Comparison of ENCODE assay signal across 8 cellular contexts in the genomic region with DNA sequence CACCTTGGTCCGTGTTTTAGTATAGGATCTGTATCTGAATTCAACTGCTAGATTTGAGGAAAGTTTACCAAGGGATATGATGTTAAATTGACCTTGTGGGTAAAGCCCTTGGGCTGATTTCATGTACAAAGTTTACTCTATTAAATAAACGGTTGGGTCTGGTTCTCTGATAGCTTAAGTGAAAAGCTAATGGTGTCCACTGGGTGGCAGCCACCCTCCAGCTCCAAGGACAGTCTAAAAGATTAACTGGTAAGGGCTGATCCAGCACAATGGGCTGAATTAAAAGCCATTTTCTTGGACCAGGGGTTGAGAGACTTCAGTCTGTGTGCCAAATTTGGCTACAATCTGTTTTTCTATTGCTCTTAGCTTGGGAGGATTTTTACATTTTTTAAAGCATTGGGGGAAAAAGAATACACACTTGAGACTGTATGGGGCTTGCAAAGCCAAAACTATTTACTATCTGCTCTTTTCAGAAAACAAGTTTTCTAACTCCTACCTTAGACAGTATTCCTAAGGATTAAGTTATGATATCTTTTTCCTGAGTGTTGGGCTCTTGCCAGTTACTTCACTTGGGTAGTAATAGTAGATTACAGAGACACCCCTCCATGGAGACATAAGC.
DNase-seq lines count a peak whose midpoint lies in the region; ATAC-seq and TF ChIP-seq lines count a peak whose summit lies in the region.

No MANE protein-coding gene starts in this region.

- WGBS in trophoblast cell (ENCODE audit: extremely low coverage, insufficient coverage, insufficient read length) = no CpG with 5 or more reads among the region's 2 CpGs

- no peak overlapping the region for H2BK120ac ChIP-seq in trophoblast cell (ENCODE audit: insufficient read depth, low read length, poor library complexity)

- peaks cover 23% of the 10 kb centered on the region for H3K9me3 Mint-ChIP-seq in GM23338
- peaks cover 14% of the 10 kb centered on the region for H3K9me3 Mint-ChIP-seq in activated CD4-positive, alpha-beta memory T cell treated with anti-CD3 and anti-CD28 coated beads, Interleukin-2, amount 10 ng/mL, durations not matched to agents 7 days and 5 days

- no peak overlapping the region for H3K4me3 Mint-ChIP-seq in GM23338
- no peak overlapping the region for H3K4me3 Mint-ChIP-seq in activated CD4-positive, alpha-beta memory T cell treated with anti-CD3 and anti-CD28 coated beads, Interleukin-2, amount 10 ng/mL, durations not matched to agents 7 days and 5 days

- peaks cover 5% of the 10 kb centered on the region; the same call in 1 of the 3 replicates for H3K4me1 Mint-ChIP-seq in GM23338
- H3K4me1 Mint-ChIP-seq in activated CD4-positive, alpha-beta memory T cell treated with anti-CD3 and anti-CD28 coated beads, Interleukin-2, amount 10 ng/mL, durations not matched to agents 7 days and 5 days = no peaks in the 10 kb centered on the region

- no peak overlapping the region for H3K4ac ChIP-seq in trophoblast cell (ENCODE audit: low read depth, low read length)

- ATAC-seq in GM23338 (peak; percentile 99), HG03469 (IDR thresholded peaks at IDR 0.05; ENCODE audit: unreplicated experiment) (no peak)

- no peaks in the 10 kb centered on the region for H3K79me1 ChIP-seq in trophoblast cell (ENCODE audit: low read length)

- H3K27ac Mint-ChIP-seq in GM23338 = no peak overlapping the region
- no peak overlapping the region for H3K27ac Mint-ChIP-seq in activated CD4-positive, alpha-beta memory T cell treated with anti-CD3 and anti-CD28 coated beads, Interleukin-2, amount 10 ng/mL, durations not matched to agents 7 days and 5 days

- H3K27ac ChIP-seq in GM23338 (ENCODE audit: low read depth) (no peak overlapping the region), trophoblast cell (ENCODE audit: low read depth, low read length) (no peak overlapping the region)

- no peak overlapping the region for H2BK12ac ChIP-seq in trophoblast cell (ENCODE audit: low read length)

- no peak overlapping the region for H3K9ac ChIP-seq in trophoblast cell (ENCODE audit: low read length)

- H3K36me3 ChIP-seq in GM23338 (ENCODE audit: insufficient read depth) = no peaks in the 10 kb centered on the region
- no peaks in the 10 kb centered on the region for H3K36me3 ChIP-seq in trophoblast cell (ENCODE audit: control insufficient read depth in 1 of 2, insufficient read depth in 2 of 2, low read length in 2 of 2)

- H3F3A ChIP-seq in GM23338 (replicated peaks; ENCODE audit: low read depth) = no peaks in the 10 kb centered on the region

- H3K79me2 ChIP-seq in GM23338 (replicated peaks; ENCODE audit: insufficient read depth) (peaks cover 29% of the 10 kb centered on the region), trophoblast cell (ENCODE audit: control insufficient read depth, insufficient read depth, low read length, poor library complexity) (no peaks in the 10 kb centered on the region)

- H2BK5ac ChIP-seq in trophoblast cell (ENCODE audit: low read depth, low read length, poor library complexity) = no peak overlapping the region

- H2AFZ ChIP-seq in GM23338 = no peak overlapping the region
- H2AFZ ChIP-seq in trophoblast cell (ENCODE audit: insufficient read depth, low read length, poor library complexity) = no peak overlapping the region

- CTCF ChIA-PET in activated CD4-positive, alpha-beta memory T cell treated with anti-CD3 and anti-CD28 coated beads, Interleukin-2, amount 10 ng/mL, durations not matched to agents 7 days and 5 days (lab: Charles Lee) = interaction anchor here (0.7 to 2.4 kb wide), 10 partner anchors 10 to 661 kb away, joined by 3 to 8 read pairs (median 3); no protein-coding TSS in a partner anchor

- H3K27me3 ChIP-seq in GM23338 (ENCODE audit: insufficient read depth) (no peaks in the 10 kb centered on the region), trophoblast cell (ENCODE audit: insufficient read depth, low read length) (no peaks in the 10 kb centered on the region)

- TF ChIP-seq CTCF in GM23338 (conservative IDR thresholded peaks at IDR 0.05; ENCODE audit: low read depth in 2 of 2) = peak; percentile 77 to 82

- H3K23ac ChIP-seq in trophoblast cell (ENCODE audit: low read length) = no peak overlapping the region

- H3K14ac ChIP-seq in trophoblast cell (ENCODE audit: low read length) = no peak overlapping the region

- H3K4me3 ChIP-seq in GM23338 (no peak overlapping the region), trophoblast cell (ENCODE audit: low read depth, low read length) (no peak overlapping the region)

- H2AK5ac ChIP-seq in trophoblast cell (ENCODE audit: low read length) = no peak overlapping the region

- DNase-seq in DMS53 (lab: John Stamatoyannopoulos, UW) (peak; percentile 70), GM23338 (ENCODE audit: low spot score) (peak; percentile 81), NCI-H2171 (lab: John Stamatoyannopoulos, UW) (peak; percentile 9), germinal center (ENCODE audit: low spot score) (peak; percentile 33), trophoblast cell (peak; percentile 44 to 68), NCI-H187 (lab: John Stamatoyannopoulos, UW) (no peak)
- DNase-seq in activated CD4-positive, alpha-beta memory T cell treated with anti-CD3 and anti-CD28 coated beads, Interleukin-2, amount 10 ng/mL, durations not matched to agents 7 days and 5 days = peak; percentile 43

- H3K9me3 ChIP-seq in trophoblast cell (ENCODE audit: insufficient read depth, low read depth, low read length) = peaks cover 3% of the 10 kb centered on the region

- no peak overlapping the region for H3K18ac ChIP-seq in trophoblast cell (ENCODE audit: low read length)

- no peaks in the 10 kb centered on the region for H3K9me2 ChIP-seq in GM23338 (ENCODE audit: insufficient read depth)

- POLR2A ChIA-PET in activated CD4-positive, alpha-beta memory T cell treated with anti-CD3 and anti-CD28 coated beads, Interleukin-2, amount 10 ng/mL, durations not matched to agents 7 days and 5 days (lab: Charles Lee) = no interaction called here

- no peak overlapping the region for H4K12ac ChIP-seq in trophoblast cell (ENCODE audit: low read depth, low read length)

- no peak overlapping the region for H4K8ac ChIP-seq in trophoblast cell (ENCODE audit: low read depth, low read length)

- peaks cover 2% of the 10 kb centered on the region for H3K27me3 Mint-ChIP-seq in GM23338 (ENCODE audit: insufficient read depth, low read depth, poor library complexity)
- no peaks in the 10 kb centered on the region for H3K27me3 Mint-ChIP-seq in activated CD4-positive, alpha-beta memory T cell treated with anti-CD3 and anti-CD28 coated beads, Interleukin-2, amount 10 ng/mL, durations not matched to agents 7 days and 5 days

- no peaks in the 10 kb centered on the region for H4K20me1 ChIP-seq in GM23338 (replicated peaks; ENCODE audit: insufficient read depth)

- H3K4me2 ChIP-seq in GM23338 = no peak overlapping the region
- no peak overlapping the region for H3K4me2 ChIP-seq in trophoblast cell (ENCODE audit: low read length)

- peaks cover 26% of the 10 kb centered on the region for H3K36me3 Mint-ChIP-seq in GM23338 (ENCODE audit: low read depth)
- no peaks in the 10 kb centered on the region for H3K36me3 Mint-ChIP-seq in activated CD4-positive, alpha-beta memory T cell treated with anti-CD3 and anti-CD28 coated beads, Interleukin-2, amount 10 ng/mL, durations not matched to agents 7 days and 5 days (ENCODE audit: low read depth)

- H4K91ac ChIP-seq in trophoblast cell (ENCODE audit: low read depth, low read length) = no peak overlapping the region

- H3K4me1 ChIP-seq in GM23338 (ENCODE audit: insufficient read depth) (no peaks in the 10 kb centered on the region), trophoblast cell (ENCODE audit: control insufficient read depth in 1 of 2, insufficient read depth in 2 of 2, low read length in 2 of 2) (no peaks in the 10 kb centered on the region)

TF ChIP-seq in GM23338, 12 proteins besides CTCF, POLR2A, EP300 and RAD21 (continues in another document):
- TF ChIP-seq, protein P1, sequence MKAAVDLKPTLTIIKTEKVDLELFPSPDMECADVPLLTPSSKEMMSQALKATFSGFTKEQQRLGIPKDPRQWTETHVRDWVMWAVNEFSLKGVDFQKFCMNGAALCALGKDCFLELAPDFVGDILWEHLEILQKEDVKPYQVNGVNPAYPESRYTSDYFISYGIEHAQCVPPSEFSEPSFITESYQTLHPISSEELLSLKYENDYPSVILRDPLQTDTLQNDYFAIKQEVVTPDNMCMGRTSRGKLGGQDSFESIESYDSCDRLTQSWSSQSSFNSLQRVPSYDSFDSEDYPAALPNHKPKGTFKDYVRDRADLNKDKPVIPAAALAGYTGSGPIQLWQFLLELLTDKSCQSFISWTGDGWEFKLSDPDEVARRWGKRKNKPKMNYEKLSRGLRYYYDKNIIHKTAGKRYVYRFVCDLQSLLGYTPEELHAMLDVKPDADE (IDR thresholded peaks at IDR 0.05) = no peak
- TF ChIP-seq EZH2 (IDR thresholded peaks at IDR 0.05; ENCODE audit: low read depth, unreplicated experiment) = no peak

Comparison
In these comparisons a context has a peak if more than half of its experiments do, and no peak if none do; other contexts are left out.
1. DNase-seq: peak in DMS53 (single experiment), GM23338 (single experiment), NCI-H2171 (single experiment), activated CD4-positive, alpha-beta memory T cell treated with anti-CD3 and anti-CD28 coated beads, Interleukin-2, amount 10 ng/mL, durations not matched to agents 7 days and 5 days (single experiment), germinal center (single experiment) and trophoblast cell (2 of 2); none in NCI-H187 (0 of 2).